In the genomic region with DNA sequence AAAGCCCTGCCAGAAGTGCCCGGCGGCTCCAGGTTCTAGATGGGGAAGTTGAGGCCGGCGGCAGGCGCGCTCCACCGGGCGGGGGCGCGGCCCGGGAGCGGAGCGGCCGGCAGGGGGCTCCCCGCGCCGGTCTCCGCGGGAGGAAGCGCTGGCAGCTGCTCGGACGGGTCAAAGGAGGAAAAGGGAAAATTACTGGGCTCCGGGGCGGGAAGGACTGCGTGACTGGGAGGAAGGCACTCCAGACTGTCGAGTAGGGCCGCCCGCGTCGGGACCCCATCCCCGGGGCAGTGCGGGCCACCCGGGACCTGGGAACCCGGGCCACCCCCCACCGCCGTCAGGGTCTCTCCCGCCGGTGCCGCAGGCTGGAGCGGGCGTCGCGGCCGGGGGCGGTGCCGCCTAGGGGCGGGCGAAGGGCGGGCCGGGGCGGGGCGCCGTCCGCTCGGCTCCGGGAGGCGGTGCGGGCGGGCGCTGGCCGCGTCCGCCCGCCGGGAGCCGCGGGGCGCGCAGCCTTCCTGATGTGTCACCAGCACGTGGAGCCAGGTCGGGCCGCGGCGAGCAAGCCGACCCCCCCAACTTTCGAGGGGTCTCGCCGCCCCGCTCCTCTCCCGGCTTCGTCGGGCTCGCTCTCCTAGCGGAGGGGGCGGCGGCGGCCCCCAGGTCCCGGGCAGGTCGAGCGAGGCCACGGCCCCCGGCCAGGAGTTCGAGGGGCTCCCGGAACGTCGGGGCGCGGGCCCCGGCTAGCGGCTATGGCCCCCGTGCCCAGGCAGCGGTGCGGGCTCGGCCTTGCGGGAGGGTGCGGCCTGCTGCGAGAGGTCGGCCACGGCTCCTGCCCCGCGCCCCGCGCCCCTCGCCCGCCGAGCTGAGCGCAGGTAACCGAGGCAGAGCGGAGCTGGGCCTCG, we compare ENCODE assay signal across 8 cellular contexts.
DNase-seq lines count a peak whose midpoint lies in the region; ATAC-seq and TF ChIP-seq lines count a peak whose summit lies in the region.

No MANE protein-coding gene starts in this region.

- peak; percentile 54 to 79 (median 58) for TF ChIP-seq CTCF in HCT116 (IDR thresholded peaks at IDR 0.05 in 2 of 3, conservative IDR thresholded peaks at IDR 0.05 in 1 of 3; ENCODE audit: borderline replicate concordance in 1 of 3, insufficient read depth in 1 of 3, low read depth in 2 of 3, low read length in 2 of 3)
- peak; percentile 85 for TF ChIP-seq CTCF in colonic mucosa (IDR thresholded peaks at IDR 0.05)

- no peaks in the 10 kb centered on the region for H4K20me1 ChIP-seq in HCT116 (ENCODE audit: insufficient read depth)

- H3K27ac ChIP-seq in HCT116 (ENCODE audit: low read depth, low read length) (peak overlapping the region; percentile 64; the same call in 1 of the 2 replicates), colonic mucosa (peak overlapping the region; percentile 85)

- H3K9ac ChIP-seq in HCT116 (ENCODE audit: low read length) (peak overlapping the region; percentile 63), colonic mucosa (ENCODE audit: low read depth in 2 of 2, low read length in 2 of 2) (peak overlapping the region; percentile 14 to 80)

- H3K4me3 ChIP-seq in HCT116 (replicated peaks in 1 of 2; ENCODE audit: low read depth in 1 of 2, low read length in 2 of 2) (peak overlapping the region; percentile 37 to 53), colonic mucosa (peak overlapping the region; percentile 74)

- TF ChIP-seq RAD21 in HCT116 (IDR thresholded peaks at IDR 0.05; ENCODE audit: low read depth): peak; percentile 74

- no peaks in the 10 kb centered on the region for H3K36me3 ChIP-seq in HCT116 (ENCODE audit: control insufficient read depth in 1 of 2, insufficient read depth in 2 of 2, low read length in 2 of 2)
- no peaks in the 10 kb centered on the region for H3K36me3 ChIP-seq in colonic mucosa

- ATAC-seq in HCT116 (peak; percentile 96), left colon (peak; percentile 89), GM21825 (IDR thresholded peaks at IDR 0.05; ENCODE audit: unreplicated experiment) (no peak)

- H2AFZ ChIP-seq in HCT116 (ENCODE audit: low read depth, low read length, poor library complexity, severe bottlenecking): no peak overlapping the region

- CTCF ChIA-PET in HCT116 (lab: Charles Lee): interaction anchor here (2.2 to 3.2 kb wide), 2 partner anchors 272 to 283 kb away, joined by 5 to 28 read pairs; no protein-coding TSS in a partner anchor

- H3K9me3 ChIP-seq in HCT116 (ENCODE audit: control insufficient read depth in 1 of 2, insufficient read depth in 1 of 2, low read depth in 1 of 2, low read length in 2 of 2): no peaks in the 10 kb centered on the region
- H3K9me3 ChIP-seq in colonic mucosa: no peaks in the 10 kb centered on the region

- TF ChIP-seq POLR2A in HCT116 (IDR thresholded peaks at IDR 0.05; ENCODE audit: borderline replicate concordance, extremely low read depth, insufficient read depth, insufficient read length): no peak

- H3K9me2 ChIP-seq in HCT116 (ENCODE audit: insufficient read depth): no peaks in the 10 kb centered on the region

- H3K4me2 ChIP-seq in HCT116 (ENCODE audit: low read length): peak overlapping the region; percentile 82

- H3K4me1 ChIP-seq in HCT116 (ENCODE audit: control insufficient read depth in 1 of 2, insufficient read depth in 2 of 2, low read length in 2 of 2): peaks cover 0 to 8% of the 10 kb centered on the region in 2 experiments; a peak in 3 of 4 replicates
- peaks cover 11% of the 10 kb centered on the region for H3K4me1 ChIP-seq in colonic mucosa

- H3K27me3 ChIP-seq in HCT116 (ENCODE audit: insufficient read depth, low read length): no peaks in the 10 kb centered on the region
- no peaks in the 10 kb centered on the region for H3K27me3 ChIP-seq in colonic mucosa

- H3K79me2 ChIP-seq in HCT116 (ENCODE audit: insufficient read depth, low read length): no peaks in the 10 kb centered on the region

- intact Hi-C loops in HCT116 (cut with micrococcal nuclease) (loop anchor here (1.0 to 5.0 kb wide), 2 partner anchors 283 to 343 kb away; a partner anchor contains a TSS), colonic mucosa (cut with DNase I) (loop anchor here (2.0 kb wide), 1 partner anchor 284 kb away; no protein-coding TSS in a partner anchor), left colon (cut with DNase I, micrococcal nuclease) (loop anchor here in 1 of 2 donors (2.0 kb wide), 1 partner anchor 284 kb away; no protein-coding TSS in a partner anchor)

- RAD21 ChIA-PET in HCT116 (lab: Charles Lee; ENCODE audit: low non-redundant PET in 1 of 2, low total read pairs in 2 of 2, uncharacterized antibody in 2 of 2, unreplicated experiment in 2 of 2): no interaction called here

- DNase-seq in DMS153 treated with DMSO at 0.1 percent for 48 hours (lab: John Stamatoyannopoulos, UW; ENCODE audit: unreplicated experiment) (peak; percentile 27), HCT116 (ENCODE audit: low read depth, low spot score) (peak; percentile 42), NCI-H2227 (lab: John Stamatoyannopoulos, UW; ENCODE audit: unreplicated experiment) (peak; percentile 76), colonic mucosa (peak; percentile 78), left colon (peak; percentile 78 to 81)
- DNase-seq in activated CD4-positive, alpha-beta T cell treated with anti-CD3 and anti-CD28 coated beads for 48 hours: peak; percentile 64
- peak; percentile 10 to 56 (median 35) for DNase-seq in stimulated activated CD4-positive, alpha-beta T cell treated with anti-CD3 and anti-CD28 coated beads, Interleukin-1b, Interleukin-23, amount 100 ng/mL, for 24 hours (ENCODE audit: low read depth in 4 of 4, low spot score in 1 of 4)

- POLR2A ChIA-PET in HCT116 (lab: Charles Lee): interaction anchor here (1.5 kb wide), 1 partner anchor 283 kb away, joined by 3 read pairs; no protein-coding TSS in a partner anchor

- BruUV-seq in HCT116 (replicated peaks; lab: Mats Ljungman, UMichigan): no TSS peak

TF ChIP-seq in HCT116, 20 proteins besides CTCF, POLR2A, EP300 and RAD21:
- peak; percentile 24 for TF ChIP-seq YY1 (IDR thresholded peaks at IDR 0.05; ENCODE audit: extremely low read depth, insufficient replicate concordance, low read depth, low read length)
- TF ChIP-seq FOSL1 (IDR thresholded peaks at IDR 0.05; ENCODE audit: low read depth): no peak
- TF ChIP-seq SRF (IDR thresholded peaks at IDR 0.05; ENCODE audit: low read depth): no peak
- TF ChIP-seq SIN3A (IDR thresholded peaks at IDR 0.05; ENCODE audit: low read depth): no peak
- TF ChIP-seq EGR1 (IDR thresholded peaks at IDR 0.05; ENCODE audit: low read depth): peak; percentile 46; the same call in 1 of the 2 replicates
- peak; percentile 80 for TF ChIP-seq POLR2AphosphoS5 (IDR thresholded peaks at IDR 0.05; ENCODE audit: low read depth, low read length)
- no peak for TF ChIP-seq SP1 (IDR thresholded peaks at IDR 0.05; ENCODE audit: low read depth)
- TF ChIP-seq JUND (IDR thresholded peaks at IDR 0.05): no peak
- no peak for TF ChIP-seq ELF1 (IDR thresholded peaks at IDR 0.05; ENCODE audit: borderline replicate concordance, low read depth)
- TF ChIP-seq ZNF274 (IDR thresholded peaks at IDR 0.05; ENCODE audit: low read depth, low read length): no peak
- TF ChIP-seq, protein P1, sequence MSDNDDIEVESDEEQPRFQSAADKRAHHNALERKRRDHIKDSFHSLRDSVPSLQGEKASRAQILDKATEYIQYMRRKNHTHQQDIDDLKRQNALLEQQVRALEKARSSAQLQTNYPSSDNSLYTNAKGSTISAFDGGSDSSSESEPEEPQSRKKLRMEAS (IDR thresholded peaks at IDR 0.05): peak; percentile 79
TF ChIP-seq in HCT116: peak in this region for 4.

Comparison
In these comparisons a context has a peak if more than half of its experiments do, and no peak if none do; other contexts are left out.
1. DNase-seq: peak in every context shown above with its lines; median percentile 80 in left colon; 78 in colonic mucosa; 76 in NCI-H2227; 64 in activated CD4-positive, alpha-beta T cell treated with anti-CD3 and anti-CD28 coated beads for 48 hours; 42 in HCT116; 35 in stimulated activated CD4-positive, alpha-beta T cell treated with anti-CD3 and anti-CD28 coated beads, Interleukin-1b, Interleukin-23, amount 100 ng/mL, for 24 hours; 27 in DMS153 treated with DMSO at 0.1 percent for 48 hours.